ENCODE assay signal across 30 cellular contexts in genomic region chr19:5817218-5817617, GRCh38. TPM values are rescaled to one million over a fixed set of nuclear protein-coding genes. Genes with fewer than 3 reads are reported as not detected.
A peak's percentile ranks its signal among the peaks of the same experiment; 100 is the strongest.
DNase-seq lines count a peak whose midpoint lies in the region; ATAC-seq, FAIRE-seq and TF ChIP-seq lines count a peak whose summit lies in the region.
"Had no signal": no experiment of that assay in that cellular context is flagged by ENCODE, and none has a peak within 500 bp of the region (broad histone marks: within the 10 kb centered on the region; RNA-seq: fewer than 3 reads in every experiment).

No MANE protein-coding gene starts in this region.

- DNase-seq in K562 (ENCODE audit: extremely low read depth in 1 of 4, low spot score in 3 of 4) (no peak), type B pancreatic cell (ENCODE audit: extremely low spot score, unreplicated experiment) (no peak), kidney tubule cell (ENCODE audit: low spot score) (no peak)
- DNase-seq in activated CD8-positive, alpha-beta memory T cell treated with anti-CD3 and anti-CD28 coated beads, Interleukin-2, amount 50 U/mL, for 48 hours, result no peak
- DNase-seq: 8988T; ACHN; BE2C; C1 segment of cervical spinal cord; CD4-positive, alpha-beta memory T cell; CD4-positive, CD25-positive, alpha-beta regulatory T cell; CD8-positive, alpha-beta memory T cell; COR-L47; DMS 273 treated with DMSO at 0.1 percent for 48 hours; DMS153; DMS53; DMS79; DND-41; EL; GDM1 had no signal

- 21% methylated on average over 2 of the region's 2 CpGs for WGBS in K562 (ENCODE audit: insufficient coverage, low coverage, missing lambda C conversion rate)

- no peak for TF ChIP-seq EP300 in K562 (IDR thresholded peaks at IDR 0.05; ENCODE audit: low read length)

- H3K4me3 Mint-ChIP-seq in type B pancreatic cell, result no peak overlapping the region
- H3K4me3 Mint-ChIP-seq: CD4-positive, alpha-beta memory T cell; CD4-positive, CD25-positive, alpha-beta regulatory T cell; CD8-positive, alpha-beta memory T cell had no signal

- in situ Hi-C loops in K562 (cut with MboI), result no loop called here

- H3K79me2 ChIP-seq in K562 (ENCODE audit: control insufficient read depth, insufficient read depth, low read length), result no peaks in the 10 kb centered on the region

- H3K9me1 ChIP-seq in K562 (ENCODE audit: control insufficient read depth, insufficient read depth, low read length), result no peaks in the 10 kb centered on the region

- no peaks in the 10 kb centered on the region for H4K20me1 ChIP-seq in K562 (replicated peaks; ENCODE audit: control insufficient read depth, insufficient read depth, low read length)
- H4K20me1 ChIP-seq: BLaER1 had no signal

- no peak for TF ChIP-seq POLR2A in K562 (conservative IDR thresholded peaks at IDR 0.05)

- intact Hi-C loops in K562 (cut with micrococcal nuclease), result no loop called here

- H2AFZ ChIP-seq in K562 (ENCODE audit: low read depth, low read length), result no peak overlapping the region

- no peak overlapping the region for H3K9ac ChIP-seq in K562 (ENCODE audit: insufficient read depth in 1 of 2, low read depth in 2 of 2, low read length in 2 of 2)
- H3K9ac ChIP-seq: BLaER1 had no signal

- peaks cover 8% of the 10 kb centered on the region for H3K27me3 Mint-ChIP-seq in type B pancreatic cell

- H3K36me3 Mint-ChIP-seq in type B pancreatic cell, result no peaks in the 10 kb centered on the region
- H3K36me3 Mint-ChIP-seq: CD14-positive monocyte; CD4-positive, alpha-beta memory T cell; CD4-positive, CD25-positive, alpha-beta regulatory T cell; CD8-positive, alpha-beta memory T cell had no signal

- TF ChIP-seq RAD21 in K562 (CRISPR knock-in tag; conservative IDR thresholded peaks at IDR 0.05 in 1 of 2, IDR thresholded peaks at IDR 0.05 in 1 of 2), result no peak

- H3K4me3 ChIP-seq in HEK293 (ENCODE audit: low read depth, low read length), result no peak overlapping the region
- no peak overlapping the region for H3K4me3 ChIP-seq in K562
- H3K4me3 ChIP-seq: BLaER1, GM12878 had no signal

- FAIRE-seq in K562 (lab: Jason Lieb, UNC), result no peak
- FAIRE-seq: A204.1, GM12878, GM12892, GM18507 had no signal

- ATAC-seq in K562, result no peak
- ATAC-seq: GM12878 had no signal

- no peak overlapping the region for H3K27ac ChIP-seq in HEK293 (ENCODE audit: extremely low read depth, low read depth, low read length)
- H3K27ac ChIP-seq in K562 (ENCODE audit: extremely low read depth, low read depth, low read length), result no peak overlapping the region
- H3K27ac ChIP-seq: BLaER1 had no signal

- H3K36me3 ChIP-seq in HEK293 (ENCODE audit: control insufficient read depth in 2 of 2, insufficient read depth in 1 of 2, low read length in 2 of 2) (no peaks in the 10 kb centered on the region), K562 (ENCODE audit: control insufficient read depth, insufficient read depth, low read length) (no peaks in the 10 kb centered on the region)
- H3K36me3 ChIP-seq: BE2C, BLaER1 had no signal

- H3K4me1 Mint-ChIP-seq in type B pancreatic cell (ENCODE audit: unreplicated experiment), result peaks cover 3% of the 10 kb centered on the region
- H3K4me1 Mint-ChIP-seq: CD14-positive monocyte; CD4-positive, CD25-positive, alpha-beta regulatory T cell; CD8-positive, alpha-beta memory T cell had no signal

- POLR2A ChIA-PET in HEK293 (lab: Yijun Ruan, JAX) (no interaction called here), K562 (lab: Yijun Ruan, JAX) (no interaction called here)

- no peaks in the 10 kb centered on the region for H3K4me1 ChIP-seq in HEK293 (ENCODE audit: control insufficient read depth, insufficient read depth, low read length)
- H3K4me1 ChIP-seq in K562 (replicated peaks in 1 of 2; ENCODE audit: control insufficient read depth in 2 of 2, insufficient read depth in 2 of 2, low read length in 2 of 2), result peaks cover 0 to 7% of the 10 kb centered on the region in 2 experiments; a peak in 2 of 5 replicates
- H3K4me1 ChIP-seq: BE2C had no signal

- no peaks in the 10 kb centered on the region for H3K27me3 ChIP-seq in K562 (ENCODE audit: control insufficient read depth in 2 of 2, insufficient read depth in 2 of 2, low read length in 2 of 2)
- H3K27me3 ChIP-seq: BLaER1 had no signal

- peak overlapping the region; percentile 70 for H3K27ac Mint-ChIP-seq in type B pancreatic cell
- H3K27ac Mint-ChIP-seq: CD14-positive monocyte; CD4-positive, CD25-positive, alpha-beta regulatory T cell had no signal

- H3K4me2 ChIP-seq in K562 (ENCODE audit: insufficient read depth, low read length), result no peak overlapping the region

- H3K9me3 Mint-ChIP-seq in type B pancreatic cell, result no peaks in the 10 kb centered on the region
- H3K9me3 Mint-ChIP-seq: CD8-positive, alpha-beta memory T cell had no signal

- BruUV-seq in K562 (replicated peaks; lab: Mats Ljungman, UMichigan), result no TSS peak

- TF ChIP-seq CTCF in HEK293 (tag by site-specific recombination; IDR thresholded peaks at IDR 0.05) (no peak), K562 (IDR thresholded peaks at IDR 0.05 in 2 of 3, conservative IDR thresholded peaks at IDR 0.05 in 1 of 3; ENCODE audit: insufficient read depth in 2 of 3, low read depth in 1 of 3, low read length in 3 of 3) (no peak), type B pancreatic cell (conservative IDR thresholded peaks at IDR 0.05) (no peak)

- H3K9me3 ChIP-seq in HEK293 (ENCODE audit: control insufficient read depth, insufficient read depth, low read depth, low read length), result no peaks in the 10 kb centered on the region
- no peaks in the 10 kb centered on the region for H3K9me3 ChIP-seq in K562 (replicated peaks; ENCODE audit: control insufficient read depth, insufficient read depth, low read depth, low read length)
- H3K9me3 ChIP-seq: BE2C, BLaER1 had no signal

- CTCF ChIA-PET in HEK293 (lab: Yijun Ruan, JAX) (interaction anchor here (0.6 to 1.6 kb wide), 2 partner anchors 13 to 43 kb away, joined by 3 to 4 read pairs; no protein-coding TSS in a partner anchor), K562 (lab: Yijun Ruan, JAX; ENCODE audit: low intra/inter-chr PET ratio) (no interaction called here)

RNA-seq across cellular contexts. Expression of gene NRTN, which starts 12.4 kb away (rescaled TPM):
- 0.67 and 2.5 TPM in 2 replicates for total RNA-seq in K562 (2011; cell fraction: chromatin; rRNA removed; ENCODE audit: low replicate concordance)
- 2.2 and 2.7 TPM in 2 replicates for total RNA-seq in K562 (2011; cell fraction: nucleolus; rRNA removed)
- 1.5 and 2.1 TPM in 2 replicates for total RNA-seq in K562 (2011; cell fraction: nucleoplasm; rRNA removed)
- total RNA-seq in K562 (2014; rRNA removed) (7.3 and 8.1 TPM in 2 replicates), K562 (2014; rRNA removed; fragmentation: Illumina TruSeq; extraction: Trizol) (0.62 and 0.70 TPM in 2 replicates), K562 (2015; rRNA removed; fragmentation: Illumina TruSeq; extraction: Trizol) (1.6 TPM in 2 replicates), K562 (2021) (5.3 and 7.8 TPM in 2 replicates), type B pancreatic cell (ENCODE audit: low replicate concordance) (2.8 and 5.4 TPM in 2 replicates)
- polyA plus RNA-seq in K562 (2011; rRNA removed) (1.1 and 2.2 TPM in 2 replicates), K562 (2014; fragmentation: Illumina TruSeq; extraction: Trizol) (1.6 and 3.3 TPM in 2 replicates), K562 (2014; fragmentation: Nextera tagmentation; extraction: Ambion mirVana) (not detected), K562 (2014; rRNA removed) (2.4 and 4.0 TPM in 2 replicates)
- 2.6 and 9.4 TPM in 2 replicates for polyA plus RNA-seq in K562 (2011; cell fraction: cytosol; rRNA removed)
- 1.6 and 2.0 TPM in 2 replicates for polyA plus RNA-seq in K562 (2011; cell fraction: nucleus; rRNA removed)
- 2.4 and 6.4 TPM in 2 replicates for polyA plus RNA-seq in K562 (2012)
- polyA minus RNA-seq in K562 (2011; rRNA and poly(A)+ RNA removed), result 0.25 and 0.45 TPM in 2 replicates
- 2.3 and 3.3 TPM in 2 replicates for polyA minus RNA-seq in K562 (2011; cell fraction: cytosol; rRNA and poly(A)+ RNA removed)
- 1.1 and 1.5 TPM in 2 replicates for polyA minus RNA-seq in K562 (2011; cell fraction: nucleus; rRNA and poly(A)+ RNA removed)
- total RNA-seq: CD4-positive, CD25-positive, alpha-beta regulatory T cell; GM12878 had no signal
- polyA plus RNA-seq: CD14-positive monocyte, GM12878 had no signal

RNA-seq across cellular contexts. Expression of gene FUT6, which starts 22.3 kb away (rescaled TPM):
- 0.19 TPM in 1 of 2 replicates, not detected in the other for total RNA-seq in K562 (2011; cell fraction: chromatin; rRNA removed; ENCODE audit: low replicate concordance)
- total RNA-seq in K562 (2011; cell fraction: nucleolus; rRNA removed), result not detected in 2 replicates
- total RNA-seq in K562 (2011; cell fraction: nucleoplasm; rRNA removed), result not detected in 2 replicates
- total RNA-seq in K562 (2014; rRNA removed), result not detected in 2 replicates
- not detected in 2 replicates for total RNA-seq in K562 (2014; rRNA removed; fragmentation: Illumina TruSeq; extraction: Trizol)
- total RNA-seq in K562 (2015; rRNA removed; fragmentation: Illumina TruSeq; extraction: Trizol), result not detected in 2 replicates
- total RNA-seq in K562 (2021), result not detected in 2 replicates
- polyA plus RNA-seq in K562 (2011; rRNA removed), result not detected in 2 replicates
- polyA plus RNA-seq in K562 (2011; cell fraction: cytosol; rRNA removed), result not detected in 2 replicates
- not detected in 2 replicates for polyA plus RNA-seq in K562 (2011; cell fraction: nucleus; rRNA removed)
- polyA plus RNA-seq in K562 (2012), result not detected in 2 replicates
- not detected in 2 replicates for polyA plus RNA-seq in K562 (2014; fragmentation: Illumina TruSeq; extraction: Trizol)
- under 1 TPM in 1 of 2 experiments, not detected in 1; 0.04 TPM for polyA plus RNA-seq in K562 (2014; fragmentation: Nextera tagmentation; extraction: Ambion mirVana)
- not detected in 2 replicates for polyA plus RNA-seq in K562 (2014; rRNA removed)
- polyA minus RNA-seq in K562 (2011; rRNA and poly(A)+ RNA removed), result not detected in 2 replicates
- polyA minus RNA-seq in K562 (2011; cell fraction: cytosol; rRNA and poly(A)+ RNA removed), result not detected in 2 replicates
- not detected in 2 replicates for polyA minus RNA-seq in K562 (2011; cell fraction: nucleus; rRNA and poly(A)+ RNA removed)
- 0.87 and 1.4 TPM in 2 replicates for total RNA-seq in type B pancreatic cell (ENCODE audit: low replicate concordance)
- total RNA-seq: A673; CD4-positive, alpha-beta memory T cell; CD4-positive, CD25-positive, alpha-beta regulatory T cell; CD8-positive, alpha-beta memory T cell; Daoy; G401; GM12878 had no signal
- polyA plus RNA-seq: AG04450; CD14-positive monocyte; CD4-positive, alpha-beta memory T cell; CD4-positive, CD25-positive, alpha-beta regulatory T cell; CD8-positive, alpha-beta memory T cell; GM12878 had no signal

RNA-seq across cellular contexts. Expression of gene DUS3L, which starts 26.3 kb away (rescaled TPM):
- 58.3 and 240 TPM in 2 replicates for total RNA-seq in K562 (2011; cell fraction: chromatin; rRNA removed; ENCODE audit: low replicate concordance)
- 172 and 210 TPM in 2 replicates for total RNA-seq in K562 (2011; cell fraction: nucleolus; rRNA removed)
- 64.6 and 96.7 TPM in 2 replicates for total RNA-seq in K562 (2011; cell fraction: nucleoplasm; rRNA removed)
- total RNA-seq in K562 (2014; rRNA removed) (102 and 107 TPM in 2 replicates), K562 (2014; rRNA removed; fragmentation: Illumina TruSeq; extraction: Trizol) (19.0 and 19.5 TPM in 2 replicates), K562 (2015; rRNA removed; fragmentation: Illumina TruSeq; extraction: Trizol) (77.5 and 86.8 TPM in 2 replicates), K562 (2021) (97.0 and 102 TPM in 2 replicates), type B pancreatic cell (ENCODE audit: low replicate concordance) (38.6 and 45.0 TPM in 2 replicates)
- polyA plus RNA-seq in K562 (2011; rRNA removed) (27.3 and 37.0 TPM in 2 replicates), K562 (2014; fragmentation: Illumina TruSeq; extraction: Trizol) (81.0 and 83.7 TPM in 2 replicates), K562 (2014; fragmentation: Nextera tagmentation; extraction: Ambion mirVana) (1 to 10 TPM; 1.7 to 2.1 TPM), K562 (2014; rRNA removed) (80.7 and 87.8 TPM in 2 replicates)
- 33.3 and 86.9 TPM in 2 replicates for polyA plus RNA-seq in K562 (2011; cell fraction: cytosol; rRNA removed)
- 154 and 263 TPM in 2 replicates for polyA plus RNA-seq in K562 (2011; cell fraction: nucleus; rRNA removed)
- 51.5 and 103 TPM in 2 replicates for polyA plus RNA-seq in K562 (2012)
- 16.1 and 30.0 TPM in 2 replicates for polyA minus RNA-seq in K562 (2011; rRNA and poly(A)+ RNA removed)
- 52.2 and 61.2 TPM in 2 replicates for polyA minus RNA-seq in K562 (2011; cell fraction: cytosol; rRNA and poly(A)+ RNA removed)
- 60.2 and 66.8 TPM in 2 replicates for polyA minus RNA-seq in K562 (2011; cell fraction: nucleus; rRNA and poly(A)+ RNA removed)

RNA-seq across cellular contexts. Expression of gene PRR22, which starts 32.7 kb away (rescaled TPM):
- total RNA-seq in K562 (2011; cell fraction: chromatin; rRNA removed; ENCODE audit: low replicate concordance), result 3.0 and 20.7 TPM in 2 replicates
- 16.2 and 19.2 TPM in 2 replicates for total RNA-seq in K562 (2011; cell fraction: nucleolus; rRNA removed)
- total RNA-seq in K562 (2011; cell fraction: nucleoplasm; rRNA removed), result 7.0 and 8.5 TPM in 2 replicates
- total RNA-seq in K562 (2014; rRNA removed) (5.4 and 8.0 TPM in 2 replicates), K562 (2014; rRNA removed; fragmentation: Illumina TruSeq; extraction: Trizol) (0.11 and 0.22 TPM in 2 replicates), K562 (2015; rRNA removed; fragmentation: Illumina TruSeq; extraction: Trizol) (1.9 and 2.7 TPM in 2 replicates), K562 (2021) (9.3 and 12.0 TPM in 2 replicates), type B pancreatic cell (ENCODE audit: low replicate concordance) (3.3 and 5.2 TPM in 2 replicates)
- polyA plus RNA-seq in K562 (2011; rRNA removed) (1.4 and 2.2 TPM in 2 replicates), K562 (2014; fragmentation: Illumina TruSeq; extraction: Trizol) (1.1 and 3.7 TPM in 2 replicates), K562 (2014; fragmentation: Nextera tagmentation; extraction: Ambion mirVana) (under 1 TPM in 1 of 2 experiments, not detected in 1; 0.03 TPM), K562 (2014; rRNA removed) (8.5 and 8.9 TPM in 2 replicates)
- 1.5 and 4.4 TPM in 2 replicates for polyA plus RNA-seq in K562 (2011; cell fraction: cytosol; rRNA removed)
- 19.6 and 56.2 TPM in 2 replicates for polyA plus RNA-seq in K562 (2011; cell fraction: nucleus; rRNA removed)
- 4.2 and 5.5 TPM in 2 replicates for polyA plus RNA-seq in K562 (2012)
- 0.12 and 0.18 TPM in 2 replicates for polyA minus RNA-seq in K562 (2011; rRNA and poly(A)+ RNA removed)
- polyA minus RNA-seq in K562 (2011; cell fraction: cytosol; rRNA and poly(A)+ RNA removed), result not detected in 2 replicates
- 2.7 and 3.5 TPM in 2 replicates for polyA minus RNA-seq in K562 (2011; cell fraction: nucleus; rRNA and poly(A)+ RNA removed)
- polyA plus RNA-seq: CD4-positive, alpha-beta memory T cell; CD4-positive, CD25-positive, alpha-beta regulatory T cell had no signal

RNA-seq across cellular contexts. Expression of gene FUT3, which starts 34.0 kb away (rescaled TPM):
- 0.32 TPM in 1 of 2 replicates, not detected in the other for total RNA-seq in K562 (2011; cell fraction: chromatin; rRNA removed; ENCODE audit: low replicate concordance)
- not detected in 2 replicates for total RNA-seq in K562 (2011; cell fraction: nucleolus; rRNA removed)
- total RNA-seq in K562 (2011; cell fraction: nucleoplasm; rRNA removed), result not detected in 2 replicates
- total RNA-seq in K562 (2014; rRNA removed), result 0.29 TPM in 1 of 2 replicates, not detected in the other
- total RNA-seq in K562 (2014; rRNA removed; fragmentation: Illumina TruSeq; extraction: Trizol), result not detected in 2 replicates
- total RNA-seq in K562 (2015; rRNA removed; fragmentation: Illumina TruSeq; extraction: Trizol), result not detected in 2 replicates
- 0.09 TPM in 1 of 2 replicates, not detected in the other for total RNA-seq in K562 (2021)
- not detected in 2 replicates for polyA plus RNA-seq in K562 (2011; rRNA removed)
- polyA plus RNA-seq in K562 (2011; cell fraction: cytosol; rRNA removed), result not detected in 2 replicates
- polyA plus RNA-seq in K562 (2011; cell fraction: nucleus; rRNA removed), result not detected in 2 replicates
- 0.32 TPM in 1 of 2 replicates, not detected in the other for polyA plus RNA-seq in K562 (2012)
- polyA plus RNA-seq in K562 (2014; fragmentation: Illumina TruSeq; extraction: Trizol), result not detected in 2 replicates
- polyA plus RNA-seq in K562 (2014; fragmentation: Nextera tagmentation; extraction: Ambion mirVana), result not detected
- not detected in 2 replicates for polyA plus RNA-seq in K562 (2014; rRNA removed)
- not detected in 2 replicates for polyA minus RNA-seq in K562 (2011; rRNA and poly(A)+ RNA removed)
- not detected in 2 replicates for polyA minus RNA-seq in K562 (2011; cell fraction: cytosol; rRNA and poly(A)+ RNA removed)
- not detected in 2 replicates for polyA minus RNA-seq in K562 (2011; cell fraction: nucleus; rRNA and poly(A)+ RNA removed)
- total RNA-seq in type B pancreatic cell (ENCODE audit: low replicate concordance), result 6.6 and 16.3 TPM in 2 replicates
- total RNA-seq: A673; CD4-positive, CD25-positive, alpha-beta regulatory T cell; CD8-positive, alpha-beta memory T cell; Daoy; G401 had no signal
- polyA plus RNA-seq: AG04450; CD14-positive monocyte; CD4-positive, alpha-beta memory T cell; CD4-positive, CD25-positive, alpha-beta regulatory T cell; CD8-positive, alpha-beta memory T cell had no signal

Comparison
In these comparisons a context has a peak if more than half of its experiments do, and no peak if none do; other contexts are left out.
1. Of the 44 proteins assayed by ChIP-seq in both K562 and HEK293: peak only in K562: none; only in HEK293: none; in both: ZNF121; in neither: 43.